9 cellular contexts compared by ENCODE assay signal in the genomic region with DNA sequence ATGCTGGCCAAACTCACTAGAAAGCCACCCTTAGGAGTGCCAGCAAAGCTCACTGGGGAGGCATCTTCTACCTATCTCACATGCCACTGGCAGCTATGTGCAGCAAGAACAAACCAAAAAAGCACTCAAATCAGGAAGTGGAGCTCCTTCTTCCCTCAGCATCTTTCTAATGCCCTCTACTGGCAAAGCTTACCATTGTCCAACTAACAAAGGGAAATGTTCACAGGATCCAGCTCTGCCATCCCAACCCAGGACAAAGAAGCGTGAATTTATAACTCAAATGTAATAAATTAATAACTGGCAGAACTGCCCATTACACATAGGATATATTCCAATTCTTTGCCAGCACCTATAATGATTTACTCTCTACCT. TPM values are rescaled to one million over a fixed set of nuclear protein-coding genes. Genes with fewer than 3 reads are reported as not detected.
DNase-seq lines count a peak whose midpoint lies in the region; ATAC-seq and TF ChIP-seq lines count a peak whose summit lies in the region.
"Had no signal": no experiment of that assay in that cellular context is flagged by ENCODE, and none has a peak within 500 bp of the region (broad histone marks: within the 10 kb centered on the region; RNA-seq: fewer than 3 reads in every experiment).

No MANE protein-coding gene starts in this region.

- no peak for TF ChIP-seq CTCF in colonic mucosa (IDR thresholded peaks at IDR 0.05)
- peak in 1 of 3 experiments; percentile 26 for TF ChIP-seq CTCF in ascending aorta (IDR thresholded peaks at IDR 0.05)

- no peak overlapping the region for H3K27ac ChIP-seq in colonic mucosa
- no peak overlapping the region for H3K27ac ChIP-seq in ascending aorta
- H3K27ac ChIP-seq: SK-N-MC had no signal

- H3K36me3 ChIP-seq in colonic mucosa: no peaks in the 10 kb centered on the region
- no peaks in the 10 kb centered on the region for H3K36me3 ChIP-seq in ascending aorta

- ATAC-seq in GM19035 (IDR thresholded peaks at IDR 0.05; ENCODE audit: unreplicated experiment) (peak; percentile 78), HG03469 (IDR thresholded peaks at IDR 0.05; ENCODE audit: unreplicated experiment) (peak; percentile 60), GM19455 (IDR thresholded peaks at IDR 0.05; ENCODE audit: unreplicated experiment) (no peak)

- no peak overlapping the region for H3K9ac ChIP-seq in colonic mucosa (ENCODE audit: low read depth in 2 of 2, low read length in 2 of 2)

- H3K27me3 ChIP-seq in colonic mucosa (no peaks in the 10 kb centered on the region), ascending aorta (no peaks in the 10 kb centered on the region)

- H3K4me1 ChIP-seq in colonic mucosa: no peaks in the 10 kb centered on the region
- no peaks in the 10 kb centered on the region for H3K4me1 ChIP-seq in ascending aorta

- DNase-seq in DMS153 (lab: John Stamatoyannopoulos, UW) (peak; percentile 43), SK-N-DZ (ENCODE audit: low spot score) (peak; percentile 10), glomerular visceral epithelial cell (ENCODE audit: extremely low spot score) (peak; percentile 32), colonic mucosa (no peak), ascending aorta (ENCODE audit: low spot score in 2 of 2) (no peak)

- H3K9me3 ChIP-seq in colonic mucosa: no peaks in the 10 kb centered on the region
- H3K9me3 ChIP-seq in ascending aorta: no peaks in the 10 kb centered on the region

- H3K4me3 ChIP-seq in colonic mucosa: no peak overlapping the region
- H3K4me3 ChIP-seq in ascending aorta: no peak overlapping the region
- H3K4me3 ChIP-seq: SK-N-MC had no signal

- intact Hi-C loops in colonic mucosa (cut with DNase I) (no loop called here), ascending aorta (cut with DNase I) (no loop called here)

RNA-seq across cellular contexts. Expression of a gene that starts 38.9 kb away (rescaled TPM):
- polyA plus RNA-seq in SK-N-DZ (2014; cell fraction: cytosol; rRNA removed): 0.96 and 1.8 TPM in 2 replicates
- polyA plus RNA-seq in SK-N-DZ (2014; cell fraction: nucleus; rRNA removed): 0.95 and 1.6 TPM in 2 replicates
- 1 to 10 TPM; 3.7 to 6.5 TPM for total RNA-seq in colonic mucosa
- 9.7 TPM for total RNA-seq in ascending aorta

RNA-seq across cellular contexts. Expression of a gene that starts 38.9 kb away (rescaled TPM):
- polyA plus RNA-seq in SK-N-DZ (2014; cell fraction: cytosol; rRNA removed): 19.8 and 25.6 TPM in 2 replicates
- polyA plus RNA-seq in SK-N-DZ (2014; cell fraction: nucleus; rRNA removed): 20.2 and 30.9 TPM in 2 replicates
- total RNA-seq in colonic mucosa (10 to 100 TPM; 45.1 to 77.6 TPM), ascending aorta (312 TPM)

Comparison
In these comparisons a context has a peak if more than half of its experiments do, and no peak if none do; other contexts are left out.
1. DNase-seq: peak in DMS153 (single experiment), SK-N-DZ (single experiment) and glomerular visceral epithelial cell (single experiment); none in colonic mucosa (single experiment) and ascending aorta (0 of 2).